Comparison of ENCODE assay signal across 1 cellular context in the genomic region with DNA sequence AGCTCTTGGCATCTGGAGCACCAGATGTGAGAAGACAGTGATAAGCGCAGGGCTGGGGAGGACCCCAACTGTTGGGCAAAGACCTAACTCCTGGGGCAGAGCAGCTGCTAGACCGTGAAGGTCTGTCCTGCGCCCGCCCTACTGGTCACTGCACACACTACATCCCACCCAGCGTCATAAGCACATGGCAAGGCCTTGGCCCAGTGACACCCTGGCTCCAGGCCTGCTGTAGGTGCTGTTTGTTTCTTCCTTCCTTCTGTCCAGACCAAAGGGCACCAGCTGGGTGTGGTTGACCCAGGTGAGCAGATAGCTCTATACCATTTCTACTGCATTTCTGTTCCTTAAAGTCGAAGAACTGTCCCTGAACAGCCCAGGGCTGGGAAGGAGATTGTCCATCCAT.
TF ChIP-seq lines count a peak whose summit lies in the region.

No MANE protein-coding gene starts in this region.

TF ChIP-seq in A549, 52 proteins besides CTCF, POLR2A, EP300 and RAD21:
- TF ChIP-seq, protein P1, sequence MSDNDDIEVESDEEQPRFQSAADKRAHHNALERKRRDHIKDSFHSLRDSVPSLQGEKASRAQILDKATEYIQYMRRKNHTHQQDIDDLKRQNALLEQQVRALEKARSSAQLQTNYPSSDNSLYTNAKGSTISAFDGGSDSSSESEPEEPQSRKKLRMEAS (IDR thresholded peaks at IDR 0.05) = 0 out of 2 replicates have a peak, but pooled peaks have one; percentile 35
- TF ChIP-seq HOXB13 (CRISPR knock-in tag; IDR thresholded peaks at IDR 0.05; ENCODE audit: low read depth) (no peak), TFCP2L1 (CRISPR knock-in tag; IDR thresholded peaks at IDR 0.05) (no peak), FOXS1 (CRISPR knock-in tag; IDR thresholded peaks at IDR 0.05) (no peak), RFX5 (IDR thresholded peaks at IDR 0.05) (no peak), MAZ (IDR thresholded peaks at IDR 0.05; ENCODE audit: borderline replicate concordance, low read depth, low read length) (no peak), HEYL (CRISPR knock-in tag; IDR thresholded peaks at IDR 0.05) (no peak)
- TF ChIP-seq, protein P2, sequence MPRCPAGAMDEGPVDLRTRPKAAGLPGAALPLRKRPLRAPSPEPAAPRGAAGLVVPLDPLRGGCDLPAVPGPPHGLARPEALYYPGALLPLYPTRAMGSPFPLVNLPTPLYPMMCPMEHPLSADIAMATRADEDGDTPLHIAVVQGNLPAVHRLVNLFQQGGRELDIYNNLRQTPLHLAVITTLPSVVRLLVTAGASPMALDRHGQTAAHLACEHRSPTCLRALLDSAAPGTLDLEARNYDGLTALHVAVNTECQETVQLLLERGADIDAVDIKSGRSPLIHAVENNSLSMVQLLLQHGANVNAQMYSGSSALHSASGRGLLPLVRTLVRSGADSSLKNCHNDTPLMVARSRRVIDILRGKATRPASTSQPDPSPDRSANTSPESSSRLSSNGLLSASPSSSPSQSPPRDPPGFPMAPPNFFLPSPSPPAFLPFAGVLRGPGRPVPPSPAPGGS (IDR thresholded peaks at IDR 0.05) = no peak
